In genomic region chr4:9964884-9965283, GRCh38 we compare ENCODE assay signal across 15 cellular contexts.
"Had no signal": no experiment of that assay in that cellular context is flagged by ENCODE, and none has a peak within 500 bp of the region (broad histone marks: within the 10 kb centered on the region; RNA-seq: fewer than 3 reads in every experiment).

No MANE protein-coding gene starts in this region.

- DNase-seq: activated B cell treated with CpG ODN at 0.5 μM for 24 hours; activated CD4-positive, alpha-beta memory T cell treated with anti-CD3 and anti-CD28 coated beads for 36 hours; activated CD4-positive, alpha-beta T cell treated with anti-CD3 and anti-CD28 coated beads for 4 hours; activated T-cell treated with anti-CD3 and anti-CD28 coated beads for 4 hours; amniotic stem cell; gastrocnemius medialis; kidney; left lung; nephron progenitor cell; nucleus accumbens; posterior cingulate gyrus; spleen; stimulated activated naive CD4-positive, alpha-beta T cell had no signal

- H3K4me3 ChIP-seq: cardiac muscle cell, gastrocnemius medialis, left lung, spleen, thyroid gland had no signal
